1 cellular context compared by ENCODE assay signal in the genomic region with DNA sequence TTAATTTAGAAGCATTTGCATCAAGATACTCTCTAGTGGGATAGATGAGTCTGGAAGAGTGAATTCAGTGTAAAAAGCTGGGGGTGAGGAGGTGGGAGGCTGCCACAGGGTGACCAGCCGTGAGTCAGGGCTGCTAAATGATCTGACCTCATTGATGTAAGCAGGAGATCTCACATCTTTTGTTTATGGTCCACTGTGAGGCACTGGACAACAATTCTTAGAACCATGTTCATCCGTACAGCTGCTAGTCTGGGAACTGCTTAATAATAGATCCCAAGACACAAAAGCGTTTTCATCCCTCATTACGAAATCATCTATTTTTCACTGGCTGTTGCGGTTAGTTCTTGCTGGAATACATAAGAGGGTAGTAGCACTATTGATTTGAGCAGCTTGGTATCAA.
TF ChIP-seq lines count a peak whose summit lies in the region.

No MANE protein-coding gene starts in this region.

TF ChIP-seq in endothelial cell of umbilical vein, 7 proteins besides CTCF, POLR2A, EP300 and RAD21:
- TF ChIP-seq GATA2 (IDR thresholded peaks at IDR 0.05; ENCODE audit: insufficient read depth, insufficient read length, low read depth, low read length), result no peak
- TF ChIP-seq MYC (IDR thresholded peaks at IDR 0.05; ENCODE audit: low read depth, low read length), result no peak
- peak; percentile 19 for TF ChIP-seq FOS (IDR thresholded peaks at IDR 0.05; ENCODE audit: borderline replicate concordance, insufficient read depth, low read length)
